ENCODE assay signal across 24 cellular contexts in the genomic region with DNA sequence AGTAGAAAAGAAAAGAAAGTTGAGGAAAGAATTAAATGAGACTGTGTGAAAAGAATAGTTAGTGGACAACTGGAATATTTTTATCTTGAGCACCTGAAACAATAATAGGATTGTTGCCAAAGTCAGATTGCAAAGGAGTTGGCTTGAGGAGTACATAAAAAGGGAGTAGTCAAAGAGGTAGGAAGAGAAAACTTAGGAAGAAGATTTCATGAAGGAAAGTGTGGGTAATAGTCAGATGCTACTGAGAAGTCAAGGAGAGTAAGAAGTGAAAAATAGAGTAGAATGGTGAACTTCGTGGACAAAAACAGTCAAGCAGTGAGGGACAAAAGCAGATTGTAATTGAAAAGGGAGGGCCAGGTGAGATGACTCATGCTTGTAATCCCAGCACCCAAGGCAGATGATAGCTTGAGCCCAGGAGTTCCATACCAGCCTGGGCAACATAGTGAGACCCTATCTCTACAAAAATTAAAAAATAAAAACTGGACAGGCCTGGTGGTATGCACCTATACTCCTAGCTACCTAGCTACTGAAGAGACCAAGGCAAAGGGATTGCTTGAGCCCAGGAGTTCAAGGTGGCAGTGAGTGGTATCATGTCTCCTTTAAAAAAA.
DNase-seq lines count a peak whose midpoint lies in the region; ATAC-seq, FAIRE-seq and TF ChIP-seq lines count a peak whose summit lies in the region.
"Had no signal": no experiment of that assay in that cellular context is flagged by ENCODE, and none has a peak within 500 bp of the region (broad histone marks: within the 10 kb centered on the region; RNA-seq: fewer than 3 reads in every experiment).

No MANE protein-coding gene starts in this region.

- no peak for FAIRE-seq in K562 (lab: Jason Lieb, UNC)
- FAIRE-seq: A549, D721Med had no signal

- RAD21 ChIA-PET in HCT116 (lab: Charles Lee; ENCODE audit: low non-redundant PET in 1 of 2, low total read pairs in 2 of 2, uncharacterized antibody in 2 of 2, unreplicated experiment in 2 of 2), result no interaction called here

- ATAC-seq in HCT116 (peak; percentile 46), K562 (peak; percentile 47; the same call in 2 of the 3 replicates), naive B cell (ENCODE audit: low read depth in 2 of 2) (no peak), GM18868 (IDR thresholded peaks at IDR 0.05; ENCODE audit: unreplicated experiment) (no peak)
- ATAC-seq: A549, upper lobe of right lung had no signal

- POLR2A ChIA-PET in HCT116 (lab: Charles Lee) (interaction anchor here (0.6 kb wide), 1 partner anchor 318 kb away, joined by 4 read pairs; no protein-coding TSS in a partner anchor), K562 (lab: Yijun Ruan, JAX) (interaction anchor here (1.2 kb wide), 1 partner anchor 12 kb away, joined by 3 read pairs; no protein-coding TSS in a partner anchor)

- H3K4me3 ChIP-seq in HCT116 (replicated peaks in 1 of 2; ENCODE audit: low read depth in 1 of 2, low read length in 2 of 2) (no peak overlapping the region), K562 (no peak overlapping the region)
- H3K4me3 ChIP-seq: A549, left ventricle myocardium inferior, MG63, spleen, stomach, upper lobe of right lung had no signal

- no peaks in the 10 kb centered on the region for H3K79me2 ChIP-seq in HCT116 (ENCODE audit: insufficient read depth, low read length)
- H3K79me2 ChIP-seq in K562 (ENCODE audit: control insufficient read depth, insufficient read depth, low read length), result no peaks in the 10 kb centered on the region

- no peaks in the 10 kb centered on the region for H3K9me2 ChIP-seq in HCT116 (ENCODE audit: insufficient read depth)
- H3K9me2 ChIP-seq: SK-N-SH had no signal

- H3K27ac ChIP-seq in HCT116 (ENCODE audit: low read depth, low read length) (no peak overlapping the region), K562 (ENCODE audit: extremely low read depth, low read depth, low read length) (no peak overlapping the region)
- H3K27ac ChIP-seq: A549, left ventricle myocardium inferior, spleen, stomach, upper lobe of right lung had no signal

- no peaks in the 10 kb centered on the region for H3K27me3 Mint-ChIP-seq in activated CD4-positive, alpha-beta T cell treated with anti-CD3 and anti-CD28 coated beads, Interleukin-2, amount 10 ng/mL, durations not matched to agents 24 days and 14 days
- H3K27me3 Mint-ChIP-seq in naive B cell, result no peaks in the 10 kb centered on the region

- TF ChIP-seq POLR2A in HCT116 (IDR thresholded peaks at IDR 0.05; ENCODE audit: borderline replicate concordance, extremely low read depth, insufficient read depth, insufficient read length) (no peak), K562 (conservative IDR thresholded peaks at IDR 0.05) (no peak; the same call in 1 of the 2 replicates)

- WGBS in K562 (ENCODE audit: insufficient coverage, low coverage, missing lambda C conversion rate), result 54% methylated on average over 1 of the region's 1 CpG

- CTCF ChIA-PET in HCT116 (lab: Charles Lee) (no interaction called here), K562 (lab: Yijun Ruan, JAX; ENCODE audit: low intra/inter-chr PET ratio) (interaction anchor here (0.6 kb wide), 1 partner anchor 98 kb away, joined by 3 read pairs; no protein-coding TSS in a partner anchor)

- no TSS peak for BruUV-seq in HCT116 (replicated peaks; lab: Mats Ljungman, UMichigan)
- no TSS peak for BruUV-seq in K562 (replicated peaks; lab: Mats Ljungman, UMichigan)

- H3K4me3 Mint-ChIP-seq in activated CD4-positive, alpha-beta T cell treated with anti-CD3 and anti-CD28 coated beads, Interleukin-2, amount 10 ng/mL, durations not matched to agents 24 days and 14 days, result no peak overlapping the region
- no peak overlapping the region for H3K4me3 Mint-ChIP-seq in naive B cell

- H3K4me1 ChIP-seq in HCT116 (ENCODE audit: control insufficient read depth in 1 of 2, insufficient read depth in 2 of 2, low read length in 2 of 2) (no peaks in the 10 kb centered on the region), K562 (replicated peaks in 1 of 2; ENCODE audit: control insufficient read depth in 2 of 2, insufficient read depth in 2 of 2, low read length in 2 of 2) (no peaks in the 10 kb centered on the region)
- H3K4me1 ChIP-seq: A549, BE2C, left ventricle myocardium inferior, spleen, stomach, upper lobe of right lung had no signal

- no peak for DNase-seq in activated CD4-positive, alpha-beta T cell treated with anti-CD3 and anti-CD28 coated beads, Interleukin-2, amount 10 ng/mL, durations not matched to agents 24 days and 14 days
- no peak for DNase-seq in activated CD4-positive, alpha-beta T cell treated with anti-CD3 and anti-CD28 coated beads for 1 hour
- DNase-seq in HCT116 (ENCODE audit: low read depth, low spot score) (no peak), K562 (ENCODE audit: extremely low read depth in 1 of 4, low spot score in 3 of 4) (no peak), naive B cell (no peak), NCI-H524 (lab: John Stamatoyannopoulos, UW) (no peak), DMS153 treated with DMSO at 0.1 percent for 48 hours (lab: John Stamatoyannopoulos, UW; ENCODE audit: unreplicated experiment) (no peak)
- DNase-seq: activated CD4-positive, CD25-positive, alpha-beta regulatory T cell treated with anti-CD3 and anti-CD28 coated beads, Interleukin-2, amount 50 U/mL, for 72 hours; activated CD8-positive, alpha-beta memory T cell treated with anti-CD3 and anti-CD28 coated beads, Interleukin-2, amount 50 U/mL, for 4 hours; BE2C; left ventricle myocardium inferior; MG63; NCI-H1417 treated with DMSO at 0.1 percent for 48 hours; NCI-H524 treated with DMSO at 0.1 percent for 48 hours; occipital lobe; RPMI8226; SK-N-SH; spleen; stimulated activated CD4-positive, alpha-beta T cell treated with anti-CD3 and anti-CD28 coated beads, Interleukin-4, amount 100 ng/mL, for 24 hours; stomach; upper lobe of right lung had no signal

- TF ChIP-seq EP300 in K562 (IDR thresholded peaks at IDR 0.05; ENCODE audit: low read length), result no peak

- peak overlapping the region; percentile 18 for H3K27ac Mint-ChIP-seq in activated CD4-positive, alpha-beta T cell treated with anti-CD3 and anti-CD28 coated beads, Interleukin-2, amount 10 ng/mL, durations not matched to agents 24 days and 14 days
- H3K27ac Mint-ChIP-seq in naive B cell, result peak overlapping the region in 4 of 6 donors; percentile 21 to 87 (median 64)

- in situ Hi-C loops in K562 (cut with MboI), result no loop called here

- no peaks in the 10 kb centered on the region for H3K9me1 ChIP-seq in K562 (ENCODE audit: control insufficient read depth, insufficient read depth, low read length)

- no peak for TF ChIP-seq RAD21 in HCT116 (IDR thresholded peaks at IDR 0.05; ENCODE audit: low read depth)
- TF ChIP-seq RAD21 in K562 (CRISPR knock-in tag; conservative IDR thresholded peaks at IDR 0.05 in 1 of 2, IDR thresholded peaks at IDR 0.05 in 1 of 2), result no peak

- no peak overlapping the region for H3K9ac ChIP-seq in HCT116 (ENCODE audit: low read length)
- H3K9ac ChIP-seq in K562 (ENCODE audit: insufficient read depth in 1 of 2, low read depth in 2 of 2, low read length in 2 of 2), result no peak overlapping the region
- H3K9ac ChIP-seq: SK-N-SH had no signal

- H3K4me1 Mint-ChIP-seq in activated CD4-positive, alpha-beta T cell treated with anti-CD3 and anti-CD28 coated beads, Interleukin-2, amount 10 ng/mL, durations not matched to agents 24 days and 14 days, result peaks cover 9% of the 10 kb centered on the region
- H3K4me1 Mint-ChIP-seq in naive B cell, result peaks cover 0 to 5% (median 0%) of the 10 kb centered on the region in 3 donors

- no peak overlapping the region for H3K4me2 ChIP-seq in HCT116 (ENCODE audit: low read length)
- no peak overlapping the region for H3K4me2 ChIP-seq in K562 (ENCODE audit: insufficient read depth, low read length)
- H3K4me2 ChIP-seq: A549, SK-N-SH had no signal

- peaks cover 4 to 21% of the 10 kb centered on the region in 2 experiments; a peak in 1 of 4 replicates for H3K36me3 ChIP-seq in HCT116 (ENCODE audit: control insufficient read depth in 1 of 2, insufficient read depth in 2 of 2, low read length in 2 of 2)
- peaks cover 71% of the 10 kb centered on the region for H3K36me3 ChIP-seq in K562 (ENCODE audit: control insufficient read depth, insufficient read depth, low read length)

- H3K27me3 ChIP-seq in HCT116 (ENCODE audit: insufficient read depth, low read length) (no peaks in the 10 kb centered on the region), K562 (ENCODE audit: control insufficient read depth in 2 of 2, insufficient read depth in 2 of 2, low read length in 2 of 2) (no peaks in the 10 kb centered on the region)
- H3K27me3 ChIP-seq: BE2C, MG63, spleen, stomach, upper lobe of right lung had no signal

- TF ChIP-seq CTCF in HCT116 (IDR thresholded peaks at IDR 0.05 in 2 of 3, conservative IDR thresholded peaks at IDR 0.05 in 1 of 3; ENCODE audit: borderline replicate concordance in 1 of 3, insufficient read depth in 1 of 3, low read depth in 2 of 3, low read length in 2 of 3), result no peak
- no peak for TF ChIP-seq CTCF in K562 (IDR thresholded peaks at IDR 0.05 in 2 of 3, conservative IDR thresholded peaks at IDR 0.05 in 1 of 3; ENCODE audit: insufficient read depth in 2 of 3, low read depth in 1 of 3, low read length in 3 of 3)

- H3K9me3 ChIP-seq in HCT116 (ENCODE audit: control insufficient read depth in 1 of 2, insufficient read depth in 1 of 2, low read depth in 1 of 2, low read length in 2 of 2) (no peaks in the 10 kb centered on the region), K562 (replicated peaks; ENCODE audit: control insufficient read depth, insufficient read depth, low read depth, low read length) (no peaks in the 10 kb centered on the region)
- H3K9me3 ChIP-seq: A549, BE2C, left ventricle myocardium inferior, MG63, SK-N-SH, spleen, stomach, upper lobe of right lung had no signal

- no peaks in the 10 kb centered on the region for H3K9me3 Mint-ChIP-seq in activated CD4-positive, alpha-beta T cell treated with anti-CD3 and anti-CD28 coated beads, Interleukin-2, amount 10 ng/mL, durations not matched to agents 24 days and 14 days
- H3K9me3 Mint-ChIP-seq in naive B cell, result no peaks in the 10 kb centered on the region

- H2AFZ ChIP-seq in HCT116 (ENCODE audit: low read depth, low read length, poor library complexity, severe bottlenecking) (no peak overlapping the region), K562 (ENCODE audit: low read depth, low read length) (no peak overlapping the region)

- H3K36me3 Mint-ChIP-seq in activated CD4-positive, alpha-beta T cell treated with anti-CD3 and anti-CD28 coated beads, Interleukin-2, amount 10 ng/mL, durations not matched to agents 24 days and 14 days (ENCODE audit: low read depth), result peaks cover 51% of the 10 kb centered on the region
- peaks cover 22 to 30% of the 10 kb centered on the region in 2 donors for H3K36me3 Mint-ChIP-seq in naive B cell

- H4K20me1 ChIP-seq in HCT116 (ENCODE audit: insufficient read depth), result no peaks in the 10 kb centered on the region
- no peaks in the 10 kb centered on the region for H4K20me1 ChIP-seq in K562 (replicated peaks; ENCODE audit: control insufficient read depth, insufficient read depth, low read length)

- intact Hi-C loops in activated CD4-positive, alpha-beta T cell treated with anti-CD3 and anti-CD28 coated beads, Interleukin-2, amount 10 ng/mL, durations not matched to agents 24 days and 14 days (cut with micrococcal nuclease), result no loop called here
- intact Hi-C loops in HCT116 (cut with micrococcal nuclease) (no loop called here), K562 (cut with micrococcal nuclease) (no loop called here)

TF ChIP-seq in K562, 482 proteins besides CTCF, POLR2A, EP300 and RAD21 (continues in another document):
- TF ChIP-seq LCOR (CRISPR knock-in tag; IDR thresholded peaks at IDR 0.05), result no peak

Comparison
In these comparisons a context has a peak if more than half of its experiments do, and no peak if none do; other contexts are left out.
1. ATAC-seq: peak in HCT116 (single experiment) and K562 (single experiment); none in naive B cell (0 of 2) and GM18868 (single experiment).